ENCODE assay signal across 1 cellular context in genomic region chr6:42879372-42880239, GRCh38.
TF ChIP-seq lines count a peak whose summit lies in the region.

TSS of gene RPL7L1 (plus strand) at chr6:42879616. CDS start at chr6:42879911, 295 bp downstream.

TF ChIP-seq in HEK293, 187 proteins besides CTCF, POLR2A, EP300 and RAD21 (continued from another document and continues in another):
- 0 out of 2 replicates have a peak, but pooled peaks have one; percentile 31 for TF ChIP-seq ZBTB10 (tag by site-specific recombination; IDR thresholded peaks at IDR 0.05)
- no peak for TF ChIP-seq ZNF266 (tag by site-specific recombination; IDR thresholded peaks at IDR 0.05; ENCODE audit: low read depth)
- no peak for TF ChIP-seq EGR2 (tag by site-specific recombination; IDR thresholded peaks at IDR 0.05; ENCODE audit: low read depth)
- no peak for TF ChIP-seq ZNF23 (tag by site-specific recombination; IDR thresholded peaks at IDR 0.05; ENCODE audit: borderline replicate concordance)
- TF ChIP-seq ZNF112 (tag by site-specific recombination; IDR thresholded peaks at IDR 0.05) = no peak
- TF ChIP-seq ZNF239 (tag by site-specific recombination; IDR thresholded peaks at IDR 0.05) = no peak
- TF ChIP-seq ZNF449 (tag by site-specific recombination; IDR thresholded peaks at IDR 0.05) = no peak
- TF ChIP-seq ZFHX2 (tag by site-specific recombination; conservative IDR thresholded peaks at IDR 0.05) = no peak
- no peak for TF ChIP-seq ZSCAN16 (tag by site-specific recombination; IDR thresholded peaks at IDR 0.05)
- peak; percentile 82 for TF ChIP-seq ZNF629 (tag by site-specific recombination; IDR thresholded peaks at IDR 0.05)
- peak; percentile 89 for TF ChIP-seq TRIM28 (IDR thresholded peaks at IDR 0.05; ENCODE audit: borderline replicate concordance, low read length)
- no peak for TF ChIP-seq ZNF658 (tag by site-specific recombination; IDR thresholded peaks at IDR 0.05)
- no peak for TF ChIP-seq ZNF514 (tag by site-specific recombination; IDR thresholded peaks at IDR 0.05)
- peak; percentile 15; the same call in 1 of the 2 replicates for TF ChIP-seq ZNF558 (tag by site-specific recombination; IDR thresholded peaks at IDR 0.05)
- no peak for TF ChIP-seq ZNF837 (tag by site-specific recombination; IDR thresholded peaks at IDR 0.05)
- TF ChIP-seq YY2 (tag by site-specific recombination; IDR thresholded peaks at IDR 0.05) = peak; percentile 81
- TF ChIP-seq HOXD13 (CRISPR knock-in tag; IDR thresholded peaks at IDR 0.05; ENCODE audit: borderline replicate concordance) = no peak
- peak; percentile 33; the same call in 1 of the 2 replicates for TF ChIP-seq ZNF843 (tag by site-specific recombination; IDR thresholded peaks at IDR 0.05)
- TF ChIP-seq ZNF341 (tag by site-specific recombination; IDR thresholded peaks at IDR 0.05; ENCODE audit: low read depth) = peak; percentile 89
- TF ChIP-seq ZXDB (tag by site-specific recombination; IDR thresholded peaks at IDR 0.05) = peak; percentile 90
- TF ChIP-seq KLF16 (tag by site-specific recombination; IDR thresholded peaks at IDR 0.05) = peak; percentile 35; the same call in 1 of the 2 replicates
- TF ChIP-seq SCRT2 (tag by site-specific recombination; IDR thresholded peaks at IDR 0.05) = peak; percentile 62; the same call in 1 of the 2 replicates
- TF ChIP-seq ZNF707 (tag by site-specific recombination; IDR thresholded peaks at IDR 0.05) = no peak
- TF ChIP-seq ZNF416 (tag by site-specific recombination; IDR thresholded peaks at IDR 0.05) = no peak
- TF ChIP-seq ZBTB21 (tag by site-specific recombination; IDR thresholded peaks at IDR 0.05) = peak; percentile 51
- TF ChIP-seq ZNF433 (tag by site-specific recombination; IDR thresholded peaks at IDR 0.05; ENCODE audit: low read depth) = no peak
- TF ChIP-seq ZNF211 (tag by site-specific recombination; IDR thresholded peaks at IDR 0.05; ENCODE audit: low read depth) = no peak
- no peak for TF ChIP-seq INSM2 (tag by site-specific recombination; IDR thresholded peaks at IDR 0.05)
- TF ChIP-seq ZNF529 (tag by site-specific recombination; IDR thresholded peaks at IDR 0.05; ENCODE audit: insufficient replicate concordance) = no peak
- no peak for TF ChIP-seq ZSCAN18 (tag by site-specific recombination; IDR thresholded peaks at IDR 0.05)
- TF ChIP-seq SP2 (tag by site-specific recombination; IDR thresholded peaks at IDR 0.05) = peak; percentile 53
- TF ChIP-seq KLF17 (tag by site-specific recombination; IDR thresholded peaks at IDR 0.05) = peak; percentile 39
- no peak for TF ChIP-seq ZNF426 (tag by site-specific recombination; IDR thresholded peaks at IDR 0.05)
- TF ChIP-seq MZF1 (tag by site-specific recombination; IDR thresholded peaks at IDR 0.05; ENCODE audit: borderline replicate concordance) = peak; percentile 14; the same call in 1 of the 2 replicates
- TF ChIP-seq ZSCAN23 (tag by site-specific recombination; IDR thresholded peaks at IDR 0.05) = 0 out of 2 replicates have a peak, but pooled peaks have one; percentile 41
- peak; percentile 47 for TF ChIP-seq OVOL3 (tag by site-specific recombination; IDR thresholded peaks at IDR 0.05)
- no peak; the same call in 1 of the 2 replicates for TF ChIP-seq ZNF404 (tag by site-specific recombination; IDR thresholded peaks at IDR 0.05)
- TF ChIP-seq ZNF785 (tag by site-specific recombination; IDR thresholded peaks at IDR 0.05) = 0 out of 2 replicates have a peak, but pooled peaks have one; percentile 52
- no peak for TF ChIP-seq ZNF830 (tag by site-specific recombination; IDR thresholded peaks at IDR 0.05; ENCODE audit: low read depth)
- no peak for TF ChIP-seq ZBTB1 (tag by site-specific recombination; IDR thresholded peaks at IDR 0.05)
- no peak for TF ChIP-seq ZBTB49 (tag by site-specific recombination; IDR thresholded peaks at IDR 0.05; ENCODE audit: low read depth)
- peak; percentile 1; the same call in 1 of the 2 replicates for TF ChIP-seq KLF9 (tag by site-specific recombination; IDR thresholded peaks at IDR 0.05; ENCODE audit: low read depth)
- 0 out of 2 replicates have a peak, but pooled peaks have one; percentile 20 for TF ChIP-seq ZNF391 (tag by site-specific recombination; IDR thresholded peaks at IDR 0.05; ENCODE audit: borderline replicate concordance, low read depth)
- TF ChIP-seq ZNF473 (tag by site-specific recombination; IDR thresholded peaks at IDR 0.05) = no peak
- no peak for TF ChIP-seq ZNF747 (tag by site-specific recombination; IDR thresholded peaks at IDR 0.05)
- peak; percentile 52; the same call in 1 of the 2 replicates for TF ChIP-seq ZNF600 (tag by site-specific recombination; IDR thresholded peaks at IDR 0.05)
- peak; percentile 51; the same call in 1 of the 2 replicates for TF ChIP-seq ZSCAN4 (tag by site-specific recombination; IDR thresholded peaks at IDR 0.05)
- TF ChIP-seq IKZF3 (tag by site-specific recombination; IDR thresholded peaks at IDR 0.05) = no peak
- TF ChIP-seq BCL11A (tag by site-specific recombination; IDR thresholded peaks at IDR 0.05; ENCODE audit: low read depth) = no peak
- no peak for TF ChIP-seq ZNF530 (tag by site-specific recombination; IDR thresholded peaks at IDR 0.05; ENCODE audit: low read depth)
- 0 out of 2 replicates have a peak, but pooled peaks have one; percentile 59 for TF ChIP-seq ZNF394 (tag by site-specific recombination; IDR thresholded peaks at IDR 0.05; ENCODE audit: borderline replicate concordance)
- TF ChIP-seq ZNF549 (tag by site-specific recombination; IDR thresholded peaks at IDR 0.05) = no peak
- no peak for TF ChIP-seq ZNF596 (tag by site-specific recombination; IDR thresholded peaks at IDR 0.05)
- TF ChIP-seq ZNF76 (tag by site-specific recombination; IDR thresholded peaks at IDR 0.05; ENCODE audit: borderline replicate concordance, low read depth) = peak; percentile 96
- TF ChIP-seq ZNF561 (tag by site-specific recombination; IDR thresholded peaks at IDR 0.05; ENCODE audit: borderline replicate concordance) = peak; percentile 81; the same call in 1 of the 2 replicates
- peak; percentile 68 for TF ChIP-seq ZNF639 (tag by site-specific recombination; IDR thresholded peaks at IDR 0.05)
- TF ChIP-seq ZNF169 (tag by site-specific recombination; IDR thresholded peaks at IDR 0.05) = no peak
- TF ChIP-seq ZNF664 (tag by site-specific recombination; IDR thresholded peaks at IDR 0.05) = no peak
- no peak for TF ChIP-seq ZNF776 (tag by site-specific recombination; IDR thresholded peaks at IDR 0.05; ENCODE audit: borderline replicate concordance)
